Comparison of ENCODE assay signal across 13 cellular contexts in genomic region chr3:113698213-113698742, GRCh38. TPM values are rescaled to one million over a fixed set of nuclear protein-coding genes. Genes with fewer than 3 reads are reported as not detected.
A peak's percentile ranks its signal among the peaks of the same experiment; 100 is the strongest.
DNase-seq lines count a peak whose midpoint lies in the region; ATAC-seq, FAIRE-seq and TF ChIP-seq lines count a peak whose summit lies in the region.
"Had no signal": no experiment of that assay in that cellular context is flagged by ENCODE, and none has a peak within 500 bp of the region (broad histone marks: within the 10 kb centered on the region; RNA-seq: fewer than 3 reads in every experiment).

No MANE protein-coding gene starts in this region.

- H3K36me3 Mint-ChIP-seq in neural progenitor cell = peaks cover 3% of the 10 kb centered on the region

- peaks cover 17% of the 10 kb centered on the region for H3F3A ChIP-seq in neural progenitor cell (ENCODE audit: low read depth)

- peaks cover 41% of the 10 kb centered on the region for H3K79me2 ChIP-seq in neural progenitor cell (ENCODE audit: low read depth)

- no peak overlapping the region for H2AFZ ChIP-seq in neural progenitor cell (replicated peaks)

- 69% methylated on average over 6 of the region's 6 CpGs for WGBS in A549 (ENCODE audit: missing lambda C conversion rate)

- peaks cover 2% of the 10 kb centered on the region for H3K27me3 Mint-ChIP-seq in neural progenitor cell (ENCODE audit: insufficient read depth, low read depth)
- H3K27me3 Mint-ChIP-seq: natural killer cell treated with Interleukin-12 subunit alpha and Interleukin-12 subunit beta and Interleukin-15 and Interleukin-18, amount 100 ng/mL, for 72 hours had no signal

- no peaks in the 10 kb centered on the region for H3K27me3 ChIP-seq in neural progenitor cell

- H4K20me1 ChIP-seq in neural progenitor cell (ENCODE audit: low read depth) = no peaks in the 10 kb centered on the region

- no peak for FAIRE-seq in A549 (lab: Jason Lieb, UNC)

- ATAC-seq in A549 = no peak
- ATAC-seq in GM19463 (IDR thresholded peaks at IDR 0.05; ENCODE audit: unreplicated experiment) = no peak
- ATAC-seq: natural killer cell treated with Interleukin-12 subunit alpha and Interleukin-12 subunit beta and Interleukin-15 and Interleukin-18, amount 100 ng/mL, for 72 hours had no signal

- peaks cover 15% of the 10 kb centered on the region for H3K4me1 Mint-ChIP-seq in neural progenitor cell

- no peak for TF ChIP-seq EP300 in A549 (IDR thresholded peaks at IDR 0.05)

- no peak for TF ChIP-seq POLR2A in A549 (IDR thresholded peaks at IDR 0.05; ENCODE audit: low read length)

- CTCF ChIA-PET in A549 (lab: Yijun Ruan, JAX) = interaction anchor here (2.3 kb wide), 1 partner anchor 37 kb away, joined by 7 read pairs; no protein-coding TSS in a partner anchor
- CTCF ChIA-PET in HEK293 (lab: Yijun Ruan, JAX) = interaction anchor here (0.7 kb wide), 1 partner anchor 219 kb away, joined by 4 read pairs; no protein-coding TSS in a partner anchor

- DNase-seq in A549 (ENCODE audit: low read depth in 1 of 2, low spot score in 1 of 2) (no peak), caudate nucleus (lab: John Stamatoyannopoulos, UW) (no peak), neural progenitor cell (ENCODE audit: low spot score) (no peak), mesenteric fat pad (ENCODE audit: low spot score) (no peak), inferior parietal cortex (ENCODE audit: extremely low spot score) (no peak), MV-4-11 (lab: John Stamatoyannopoulos, UW) (no peak)
- DNase-seq: Caco-2, cerebellar nuclear complex, NCI-H774, T-helper 9 cell had no signal

- H3K4me2 ChIP-seq in A549 (peak overlapping the region; percentile 87), neural progenitor cell (peak overlapping the region; percentile 91)

- peak overlapping the region; percentile 63; the same call in 2 of the 3 replicates for H3K4me3 ChIP-seq in A549
- H3K4me3 ChIP-seq in HEK293 (ENCODE audit: low read depth, low read length) = no peak overlapping the region
- peak overlapping the region; percentile 61 for H3K4me3 ChIP-seq in neural progenitor cell

- no peaks in the 10 kb centered on the region for H3K9me3 Mint-ChIP-seq in neural progenitor cell
- H3K9me3 Mint-ChIP-seq: natural killer cell treated with Interleukin-12 subunit alpha and Interleukin-12 subunit beta and Interleukin-15 and Interleukin-18, amount 100 ng/mL, for 72 hours had no signal

- no peak overlapping the region for H3K4me3 Mint-ChIP-seq in neural progenitor cell
- H3K4me3 Mint-ChIP-seq: natural killer cell treated with Interleukin-12 subunit alpha and Interleukin-12 subunit beta and Interleukin-15 and Interleukin-18, amount 100 ng/mL, for 72 hours had no signal

- H3K27ac ChIP-seq in A549 (0 out of 6 replicates have a peak overlapping the region, but pooled peaks of 1 of the 2 experiments have one; percentile 71), HEK293 (ENCODE audit: extremely low read depth, low read depth, low read length) (no peak overlapping the region), caudate nucleus (ENCODE audit: low read depth, low read length) (peak overlapping the region; percentile 13), neural progenitor cell (no peak overlapping the region)

- POLR2A ChIA-PET in A549 (lab: Yijun Ruan, JAX) = no interaction called here
- POLR2A ChIA-PET in HEK293 (lab: Yijun Ruan, JAX) = interaction anchor here (0.6 kb wide), 1 partner anchor 47 kb away, joined by 3 read pairs; no protein-coding TSS in a partner anchor

- H3K4me1 ChIP-seq in A549 (peaks cover 19% of the 10 kb centered on the region; the same call in 2 of the 3 replicates), HEK293 (ENCODE audit: control insufficient read depth, insufficient read depth, low read length) (peaks cover 4% of the 10 kb centered on the region), neural progenitor cell (peaks cover 16% of the 10 kb centered on the region)

- no peak for TF ChIP-seq RAD21 in A549 (conservative IDR thresholded peaks at IDR 0.05 in 1 of 2, IDR thresholded peaks at IDR 0.05 in 1 of 2)

- H3K9ac ChIP-seq in neural progenitor cell = no peak overlapping the region

- H3K27ac Mint-ChIP-seq in neural progenitor cell = peak overlapping the region; percentile 42

- TF ChIP-seq CTCF in A549 (IDR thresholded peaks at IDR 0.05) (no peak), HEK293 (tag by site-specific recombination; IDR thresholded peaks at IDR 0.05) (no peak), neural progenitor cell (IDR thresholded peaks at IDR 0.05) (no peak)

- H3K36me3 ChIP-seq in HEK293 (ENCODE audit: control insufficient read depth in 2 of 2, insufficient read depth in 1 of 2, low read length in 2 of 2) = no peaks in the 10 kb centered on the region
- no peaks in the 10 kb centered on the region for H3K36me3 ChIP-seq in neural progenitor cell

- no peaks in the 10 kb centered on the region for H3K9me3 ChIP-seq in A549
- H3K9me3 ChIP-seq in HEK293 (ENCODE audit: control insufficient read depth, insufficient read depth, low read depth, low read length) = no peaks in the 10 kb centered on the region
- H3K9me3 ChIP-seq in neural progenitor cell (ENCODE audit: low read depth) = no peaks in the 10 kb centered on the region
- H3K9me3 ChIP-seq: Caco-2 had no signal

TF ChIP-seq in A549, 52 proteins besides CTCF, POLR2A, EP300 and RAD21 (continues in another document):
- no peak for TF ChIP-seq CHD4 (IDR thresholded peaks at IDR 0.05; ENCODE audit: borderline replicate concordance)

TF ChIP-seq in HEK293, 187 proteins besides CTCF, POLR2A, EP300 and RAD21:
- TF ChIP-seq ZNF366 (tag by site-specific recombination; conservative IDR thresholded peaks at IDR 0.05) = 0 out of 2 replicates have a peak, but pooled peaks have one; percentile 34
- no peak for TF ChIP-seq ZNF548 (tag by site-specific recombination; IDR thresholded peaks at IDR 0.05)
- peak; percentile 99 for TF ChIP-seq PRDM1 (tag by site-specific recombination; IDR thresholded peaks at IDR 0.05)
TF ChIP-seq in HEK293: peak in this region for 2.

RNA-seq across cellular contexts. Expression of gene USF3, which starts 1.8 kb away (rescaled TPM):
- 11.3 and 11.5 TPM in 2 replicates for polyA plus RNA-seq in A549 (2011; rRNA removed)
- polyA plus RNA-seq in A549 (2012; cell fraction: cytosol; rRNA removed) = 2.0 and 2.3 TPM in 2 replicates
- polyA plus RNA-seq in A549 (2012; cell fraction: nucleus; rRNA removed) = 0.91 and 1.1 TPM in 2 replicates
- 1.8 to 1.9 TPM (median 1.8 TPM) in 3 replicates for polyA plus RNA-seq in A549 (2017; fragmentation: RNase III; extraction: RNeasy Plus Mini Kit Qiagen cat#74134 plus additional on column Dnase treatment)
- 17.0 and 18.6 TPM in 2 replicates for polyA minus RNA-seq in A549 (2011; rRNA and poly(A)+ RNA removed)
- total RNA-seq in neural progenitor cell (ENCODE audit: low replicate concordance) = 11.5 and 15.3 TPM in 2 replicates
- 15.1 TPM for total RNA-seq in mesenteric fat pad

RNA-seq across cellular contexts. Expression of gene NAA50, which starts 47.8 kb away (rescaled TPM):
- polyA plus RNA-seq in A549 (2011; rRNA removed) (107 and 141 TPM in 2 replicates), A549 (2017; fragmentation: RNase III; extraction: RNeasy Plus Mini Kit Qiagen cat#74134 plus additional on column Dnase treatment) (168 to 180 TPM (median 169 TPM) in 3 replicates)
- 147 and 167 TPM in 2 replicates for polyA plus RNA-seq in A549 (2012; cell fraction: cytosol; rRNA removed)
- 90.9 and 95.9 TPM in 2 replicates for polyA plus RNA-seq in A549 (2012; cell fraction: nucleus; rRNA removed)
- 28.7 and 34.5 TPM in 2 replicates for polyA minus RNA-seq in A549 (2011; rRNA and poly(A)+ RNA removed)
- total RNA-seq in neural progenitor cell (ENCODE audit: low replicate concordance) (191 and 208 TPM in 2 replicates), mesenteric fat pad (175 TPM)

RNA-seq across cellular contexts. Expression of gene ATP6V1A, which starts 48.6 kb away (rescaled TPM):
- polyA plus RNA-seq in A549 (2011; rRNA removed) = 37.5 and 39.8 TPM in 2 replicates
- polyA plus RNA-seq in A549 (2012; cell fraction: cytosol; rRNA removed) = 6.6 and 7.6 TPM in 2 replicates
- 4.4 and 6.1 TPM in 2 replicates for polyA plus RNA-seq in A549 (2012; cell fraction: nucleus; rRNA removed)
- polyA plus RNA-seq in A549 (2017; fragmentation: RNase III; extraction: RNeasy Plus Mini Kit Qiagen cat#74134 plus additional on column Dnase treatment) = 22.6 to 23.4 TPM (median 23.2 TPM) in 3 replicates
- polyA minus RNA-seq in A549 (2011; rRNA and poly(A)+ RNA removed) = 35.1 and 38.1 TPM in 2 replicates
- total RNA-seq in neural progenitor cell (ENCODE audit: low replicate concordance) = 90.7 and 115 TPM in 2 replicates
- 69.5 TPM for total RNA-seq in mesenteric fat pad
